Comparison of ENCODE assay signal across 20 cellular contexts in genomic region chr11:46902694-46903093, GRCh38.
"Had no signal": no experiment of that assay in that cellular context is flagged by ENCODE, and none has a peak within 500 bp of the region (broad histone marks: within the 10 kb centered on the region; RNA-seq: fewer than 3 reads in every experiment).

No MANE protein-coding gene starts in this region.

- H3K4me3 ChIP-seq: heart right ventricle, lung, prostate gland, tibial artery had no signal

- H3K4me1 Mint-ChIP-seq: activated B cell treated with CpG ODN at 0.5 μM for 24 hours; activated naive CD8-positive, alpha-beta T cell treated with anti-CD3 and anti-CD28 coated beads for 36 hours; naive B cell had no signal

- H3K4me3 Mint-ChIP-seq: activated B cell treated with CpG ODN at 0.5 μM for 24 hours; activated CD4-positive, alpha-beta T cell treated with anti-CD3 and anti-CD28 coated beads for 36 hours; activated naive CD8-positive, alpha-beta T cell treated with anti-CD3 and anti-CD28 coated beads for 36 hours; activated T-cell treated with anti-CD3 and anti-CD28 coated beads, Interleukin-2, amount 50 U/mL, for 4 hours; naive B cell; T-helper 1 cell treated with Interleukin-12 subunit alpha and Interleukin-12 subunit beta and Interleukin-4 antibody, amounts not matched to agents 30 μg/mL and 1 μg/mL, for 36 hours had no signal

- DNase-seq: activated B cell treated with CpG ODN at 0.5 μM for 24 hours; activated CD4-positive, alpha-beta T cell treated with anti-CD3 and anti-CD28 coated beads for 36 hours; activated CD4-positive, alpha-beta T cell treated with anti-CD3 and anti-CD28 coated beads, Interleukin-2, amount 50 U/mL, for 48 hours; activated CD8-positive, alpha-beta memory T cell treated with anti-CD3 and anti-CD28 coated beads, Interleukin-2, amount 50 U/mL, for 48 hours; activated naive CD4-positive, alpha-beta T cell; activated naive CD8-positive, alpha-beta T cell treated with anti-CD3 and anti-CD28 coated beads for 36 hours; activated T-cell treated with anti-CD3 and anti-CD28 coated beads, Interleukin-2, amount 50 U/mL, for 4 hours; cerebellar nuclear complex; cortex of kidney; heart right ventricle; naive B cell; right cardiac atrium; stimulated activated CD4-positive, alpha-beta T cell treated with anti-CD3 and anti-CD28 coated beads, Interleukin-4, amount 100 ng/mL, for 24 hours; stimulated activated naive CD4-positive, alpha-beta T cell treated with Interleukin-2 at 50 U/mL for 16 hours; T1000; tibial artery had no signal

- H3K36me3 Mint-ChIP-seq: activated naive CD8-positive, alpha-beta T cell treated with anti-CD3 and anti-CD28 coated beads for 36 hours; naive B cell had no signal

- ATAC-seq: activated CD4-positive, alpha-beta T cell treated with anti-CD3 and anti-CD28 coated beads for 36 hours; activated T-cell treated with anti-CD3 and anti-CD28 coated beads, Interleukin-2, amount 50 U/mL, for 4 hours; heart right ventricle; right cardiac atrium had no signal

- H3K27ac Mint-ChIP-seq: activated B cell treated with CpG ODN at 0.5 μM for 24 hours; activated CD4-positive, alpha-beta T cell treated with anti-CD3 and anti-CD28 coated beads for 36 hours; activated naive CD8-positive, alpha-beta T cell treated with anti-CD3 and anti-CD28 coated beads for 36 hours; activated T-helper 2 cell treated with anti-CD3 and anti-CD28 coated beads, Interferon-gamma antibody, Interleukin-2, Interleukin-4, amounts not matched to agents 10 μg/mL and 5 μg/mL and 100 μg/mL, durations not matched to agents 14 hours and 24 hours and 36 hours; T-helper 1 cell treated with Interleukin-12 subunit alpha and Interleukin-12 subunit beta and Interleukin-4 antibody, amounts not matched to agents 30 μg/mL and 1 μg/mL, for 36 hours had no signal

- H3K9me3 ChIP-seq: heart right ventricle, prostate gland, tibial artery had no signal

- H3K9me3 Mint-ChIP-seq: activated B cell treated with CpG ODN at 0.5 μM for 24 hours; activated naive CD8-positive, alpha-beta T cell treated with anti-CD3 and anti-CD28 coated beads for 36 hours; activated T-cell treated with anti-CD3 and anti-CD28 coated beads, Interleukin-2, amount 50 U/mL, for 4 hours; activated T-helper 2 cell treated with anti-CD3 and anti-CD28 coated beads, Interferon-gamma antibody, Interleukin-2, Interleukin-4, amounts not matched to agents 10 μg/mL and 5 μg/mL and 100 μg/mL, durations not matched to agents 14 hours and 24 hours and 36 hours; T-helper 1 cell treated with Interleukin-12 subunit alpha and Interleukin-12 subunit beta and Interleukin-4 antibody, amounts not matched to agents 30 μg/mL and 1 μg/mL, for 36 hours had no signal

- H3K27me3 Mint-ChIP-seq: activated CD4-positive, alpha-beta T cell treated with anti-CD3 and anti-CD28 coated beads for 36 hours had no signal

- H3K36me3 ChIP-seq: prostate gland had no signal

- H3K27me3 ChIP-seq: heart right ventricle, tibial artery had no signal

- H3K4me1 ChIP-seq: prostate gland, tibial artery had no signal

- H3K27ac ChIP-seq: prostate gland, tibial artery had no signal
